ENCODE assay signal across 8 cellular contexts in the genomic region with DNA sequence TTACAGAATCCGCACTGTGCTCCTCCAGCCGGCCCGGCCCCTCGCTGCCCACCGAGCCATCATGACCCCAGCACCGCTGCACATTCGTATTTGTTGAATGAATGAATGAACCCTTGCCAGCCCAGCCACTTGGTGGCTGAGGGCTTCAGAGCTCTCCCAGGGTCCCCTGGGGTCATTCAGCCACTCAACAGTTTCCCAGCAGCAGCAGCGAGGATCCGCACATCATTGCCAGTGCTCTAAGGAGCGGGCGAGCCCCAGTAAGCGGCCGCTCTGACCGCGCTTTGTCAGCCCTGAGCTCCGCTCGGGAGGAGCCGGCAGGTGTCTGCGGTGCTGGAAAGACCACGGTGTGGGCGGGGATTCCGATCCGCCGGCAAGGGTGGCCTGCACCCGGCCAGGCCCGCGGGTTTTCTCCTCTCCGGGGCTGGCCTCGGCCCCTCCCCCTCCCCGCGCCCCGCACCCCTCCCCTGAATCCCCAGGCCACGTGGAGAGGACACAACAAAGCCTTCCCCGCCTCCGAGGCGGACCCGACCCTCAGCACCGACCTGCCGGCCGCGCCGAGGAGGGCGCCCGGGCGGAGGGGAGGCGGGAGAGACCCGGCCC. TPM values are rescaled to one million over a fixed set of nuclear protein-coding genes. Genes with fewer than 3 reads are reported as not detected.
DNase-seq lines count a peak whose midpoint lies in the region; ATAC-seq and TF ChIP-seq lines count a peak whose summit lies in the region.

No MANE protein-coding gene starts in this region.

- WGBS in lower leg skin, 2 donors: 1 to 8% methylated on average over 18 to 23 of the region's 47 CpGs

- H3K27me3 ChIP-seq in BLaER1: no peaks in the 10 kb centered on the region

- H3K4me3 ChIP-seq in BLaER1 (peak overlapping the region; percentile 74), lower leg skin (ENCODE audit: low read depth, poor library complexity, severe bottlenecking) (peak overlapping the region; percentile 81)

- intact Hi-C loops in lower leg skin (cut with DNase I; ENCODE audit: low total_unique reads): no loop called here

- no peak for TF ChIP-seq POLR2A in lower leg skin (IDR thresholded peaks at IDR 0.05)

- peak overlapping the region; percentile 96 for H3K4me2 ChIP-seq in BLaER1

- DNase-seq in NCI-H1092 (lab: John Stamatoyannopoulos, UW): peak; percentile 65
- peak in 3 of 4 experiments; percentile 16 to 34 (median 17) for DNase-seq in activated CD4-positive, CD25-positive, alpha-beta regulatory T cell (lab: John Stamatoyannopoulos, UW)
- peak; percentile 77 for DNase-seq in cerebellum (ENCODE audit: low spot score)
- DNase-seq in lower leg skin (ENCODE audit: low spot score in 2 of 2): no peak
- peak; percentile 66 to 72 for DNase-seq in stimulated activated CD8-positive, alpha-beta memory T cell treated with anti-CD3 and anti-CD28 coated beads, Interleukin-2, amount 100 ng/mL, for 48 hours (ENCODE audit: low read depth in 2 of 2)

- peaks cover 14% of the 10 kb centered on the region; the same call in 1 of the 2 replicates for H3K36me3 ChIP-seq in BLaER1

- H3K9ac ChIP-seq in BLaER1: peak overlapping the region; percentile 94

- ATAC-seq in GM19397 (IDR thresholded peaks at IDR 0.05; ENCODE audit: unreplicated experiment) (peak; percentile 38), GM19023 (IDR thresholded peaks at IDR 0.05; ENCODE audit: unreplicated experiment) (no peak)

- peaks cover 43% of the 10 kb centered on the region for H4K20me1 ChIP-seq in BLaER1

- H3K9me3 ChIP-seq in BLaER1: no peaks in the 10 kb centered on the region

- H3K27ac ChIP-seq in BLaER1: peak overlapping the region; percentile 97

- TF ChIP-seq CTCF in lower leg skin (IDR thresholded peaks at IDR 0.05): no peak

- H3K4me1 ChIP-seq in BLaER1: peaks cover 84% of the 10 kb centered on the region

RNA-seq across cellular contexts. Expression of a gene that starts 0.6 kb away (rescaled TPM):
- total RNA-seq in cerebellum: 19.2 TPM
- total RNA-seq in lower leg skin: 10 to 100 TPM in 3 of 4 donors, 1 to 10 TPM in 1; 5.4 to 22.6 (median 15.2) TPM

Comparison
In these comparisons a context has a peak if more than half of its experiments do, and no peak if none do; other contexts are left out.
1. DNase-seq: peak in NCI-H1092 (single experiment), activated CD4-positive, CD25-positive, alpha-beta regulatory T cell (3 of 4), cerebellum (single experiment) and stimulated activated CD8-positive, alpha-beta memory T cell treated with anti-CD3 and anti-CD28 coated beads, Interleukin-2, amount 100 ng/mL, for 48 hours (2 of 2); none in lower leg skin (0 of 2).